Comparison of ENCODE assay signal across 8 cellular contexts in the genomic region with DNA sequence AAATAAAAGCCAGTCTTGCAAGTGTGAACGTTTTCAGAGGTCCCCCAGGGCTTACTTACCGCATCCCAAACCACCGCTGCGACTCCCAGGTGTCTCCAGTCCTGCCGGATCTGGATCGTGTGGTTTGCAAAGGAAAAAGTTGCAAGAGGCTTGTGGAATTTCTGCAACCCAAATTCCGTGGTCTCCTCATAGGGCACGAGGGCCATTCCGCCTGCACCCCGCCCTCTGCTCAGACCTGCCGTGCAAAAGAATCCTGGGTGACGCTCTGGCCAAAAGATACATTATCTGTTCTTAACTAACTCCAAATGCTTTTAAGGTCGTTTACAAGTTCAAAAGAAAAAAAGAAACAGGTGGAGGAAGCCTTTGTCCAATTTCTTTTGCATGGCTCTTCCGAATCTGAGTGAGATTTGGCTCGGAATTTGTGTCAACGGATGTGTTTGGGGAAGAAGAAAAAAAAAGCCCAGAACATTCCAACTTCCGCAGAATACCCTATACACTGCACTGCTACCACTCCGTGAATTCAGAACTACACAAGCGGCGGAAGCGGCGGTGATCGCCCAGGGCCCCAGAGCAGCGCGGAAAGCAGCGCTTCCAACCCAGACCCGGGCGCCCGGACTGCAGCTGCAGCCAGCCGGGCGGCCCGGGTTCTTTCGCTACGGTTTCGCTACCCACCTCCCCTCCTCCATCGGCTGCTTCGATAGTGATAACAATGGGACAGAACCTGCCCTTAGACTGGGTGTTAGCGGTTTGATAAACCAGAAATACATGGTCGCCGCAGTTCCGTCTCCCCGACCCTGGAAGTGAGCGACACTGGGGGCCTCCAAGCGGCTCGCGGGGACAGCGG. TPM values are rescaled to one million over a fixed set of nuclear protein-coding genes. Genes with fewer than 3 reads are reported as not detected.
DNase-seq lines count a peak whose midpoint lies in the region; ATAC-seq and TF ChIP-seq lines count a peak whose summit lies in the region.

No MANE protein-coding gene starts in this region.

- H3K27me3 Mint-ChIP-seq in immature natural killer cell (ENCODE audit: low read depth in 3 of 3), result peaks cover 6 to 23% (median 9%) of the 10 kb centered on the region in 3 donors

- no peaks in the 10 kb centered on the region for H4K20me1 ChIP-seq in smooth muscle cell (ENCODE audit: low read depth)

- H3K4me2 ChIP-seq in smooth muscle cell, result peak overlapping the region; percentile 98

- H3K27me3 ChIP-seq in smooth muscle cell (ENCODE audit: low read depth), result no peaks in the 10 kb centered on the region

- H3K79me2 ChIP-seq in smooth muscle cell (ENCODE audit: low read depth), result peaks cover 6% of the 10 kb centered on the region

- peaks cover 44% of the 10 kb centered on the region in 2 donors for H3K4me1 Mint-ChIP-seq in immature natural killer cell

- DNase-seq in NCI-H2029 (lab: John Stamatoyannopoulos, UW) (peak; percentile 35), NCI-H2029 treated with DMSO at 0.1 percent for 48 hours (lab: John Stamatoyannopoulos, UW) (no peak), NCI-H1105 treated with DMSO at 0.1 percent for 48 hours (lab: John Stamatoyannopoulos, UW) (peak; percentile 55), cardiac fibroblast (ENCODE audit: low read depth in 2 of 2) (peak; percentile 71 to 78), immature natural killer cell (peak; percentile 63 to 69 (median 69)), smooth muscle cell (lab: John Stamatoyannopoulos, UW; ENCODE audit: unreplicated experiment) (peak; percentile 58)

- no peaks in the 10 kb centered on the region for H3K9me3 ChIP-seq in smooth muscle cell (replicated peaks; ENCODE audit: low read depth)

- 3% methylated on average over 41 of the region's 47 CpGs for WGBS in smooth muscle cell (ENCODE audit: low lambda C conversion rate)

- peak overlapping the region; percentile 91 to 97 (median 95) for H3K4me3 Mint-ChIP-seq in immature natural killer cell

- peaks cover 12% of the 10 kb centered on the region for H3K4me1 ChIP-seq in smooth muscle cell (ENCODE audit: low read depth)

- H3K4me3 ChIP-seq in cardiac fibroblast (replicated peaks in 1 of 2; ENCODE audit: low read depth in 2 of 2, low read length in 2 of 2), result peak overlapping the region; percentile 80 to 91
- peak overlapping the region; percentile 100 for H3K4me3 ChIP-seq in smooth muscle cell

- peak overlapping the region; percentile 95 to 96 (median 96) for H3K27ac Mint-ChIP-seq in immature natural killer cell

- H3K27ac ChIP-seq in VCaP (peak overlapping the region; percentile 90), smooth muscle cell (ENCODE audit: low read depth) (peak overlapping the region; percentile 85)

- H2AFZ ChIP-seq in smooth muscle cell (ENCODE audit: low read depth), result peak overlapping the region; percentile 92

- peaks cover 0 to 15% (median 4%) of the 10 kb centered on the region in 3 donors for H3K36me3 Mint-ChIP-seq in immature natural killer cell

- H3K36me3 ChIP-seq in smooth muscle cell (ENCODE audit: low read depth), result no peaks in the 10 kb centered on the region

- H3K9ac ChIP-seq in smooth muscle cell (ENCODE audit: low read depth), result peak overlapping the region; percentile 86

- H3F3A ChIP-seq in smooth muscle cell (ENCODE audit: low read depth), result peaks cover 10% of the 10 kb centered on the region

- no peaks in the 10 kb centered on the region for H3K9me3 Mint-ChIP-seq in immature natural killer cell

- ATAC-seq in HG02763 (IDR thresholded peaks at IDR 0.05; ENCODE audit: unreplicated experiment), result peak; percentile 31

- no peak for TF ChIP-seq CTCF in VCaP (conservative IDR thresholded peaks at IDR 0.05)
- TF ChIP-seq CTCF in cardiac fibroblast (IDR thresholded peaks at IDR 0.05; ENCODE audit: low read depth, low read length), result no peak
- TF ChIP-seq CTCF in smooth muscle cell (IDR thresholded peaks at IDR 0.05; ENCODE audit: borderline replicate concordance, insufficient read depth, poor library complexity, severe bottlenecking), result no peak

RNA-seq across cellular contexts. Expression of a gene that starts 0.8 kb away (rescaled TPM):
- polyA plus RNA-seq in immature natural killer cell, result 10 to 100 TPM; 24.5 to 33.1 (median 24.6) TPM
- 19.6 and 19.7 TPM in 2 replicates for total RNA-seq in smooth muscle cell
- polyA plus RNA-seq in smooth muscle cell, result 13.0 and 21.0 TPM in 2 replicates
